Comparison of ENCODE assay signal across 17 cellular contexts in genomic region chr7:100793806-100794660, GRCh38. TPM values are rescaled to one million over a fixed set of nuclear protein-coding genes. Genes with fewer than 3 reads are reported as not detected.
DNase-seq lines count a peak whose midpoint lies in the region; ATAC-seq and TF ChIP-seq lines count a peak whose summit lies in the region.
"Had no signal": no experiment of that assay in that cellular context is flagged by ENCODE, and none has a peak within 500 bp of the region (broad histone marks: within the 10 kb centered on the region; RNA-seq: fewer than 3 reads in every experiment).

No MANE protein-coding gene starts in this region.

- intact Hi-C loops in left colon (cut with DNase I, micrococcal nuclease) = no loop called here

- H3K9me3 ChIP-seq in RWPE2 (ENCODE audit: severe bottlenecking) = no peaks in the 10 kb centered on the region
- H3K9me3 ChIP-seq: HAP-1, heart right ventricle had no signal

- H3K4me1 ChIP-seq in RWPE2 (ENCODE audit: insufficient read depth, poor library complexity, severe bottlenecking) = no peaks in the 10 kb centered on the region
- H3K4me1 ChIP-seq: HAP-1, heart right ventricle had no signal

- H3K27me3 ChIP-seq in RWPE2 (ENCODE audit: insufficient read depth, poor library complexity, severe bottlenecking) = no peaks in the 10 kb centered on the region

- no peak overlapping the region for H3K27ac ChIP-seq in RWPE2 (ENCODE audit: poor library complexity, severe bottlenecking)
- H3K27ac ChIP-seq: heart right ventricle had no signal

- DNase-seq in D341Med (ENCODE audit: low spot score) (peak; percentile 46), HT1080 (ENCODE audit: low read depth) (peak; percentile 58), RWPE2 (ENCODE audit: low spot score) (no peak), iris pigment epithelial cell (ENCODE audit: low read depth) (peak; percentile 37), left colon (no peak), anterior cingulate cortex (lab: John Stamatoyannopoulos, UW) (no peak)
- DNase-seq: activated CD4-positive, alpha-beta T cell treated with anti-CD3 and anti-CD28 coated beads, Interleukin-2, amount 10 ng/mL, durations not matched to agents 24 days and 14 days; activated gamma-delta T cell treated with Interleukin-2 at 50 U/mL for 16 hours; C1 segment of cervical spinal cord; heart right ventricle; NCI-H2029; small intestine; T-helper 17 cell had no signal

- H3K4me3 ChIP-seq in RWPE2 (ENCODE audit: severe bottlenecking) = no peak overlapping the region
- H3K4me3 ChIP-seq: HAP-1, heart right ventricle, lung had no signal

- ATAC-seq in RWPE2 (ENCODE audit: low read depth) (peak; percentile 42), HG03135 (IDR thresholded peaks at IDR 0.05; ENCODE audit: unreplicated experiment) (no peak), HG02763 (IDR thresholded peaks at IDR 0.05; ENCODE audit: unreplicated experiment) (no peak), left colon (no peak)
- ATAC-seq: T-helper 17 cell had no signal

- TF ChIP-seq CTCF in RWPE2 (IDR thresholded peaks at IDR 0.05; ENCODE audit: poor library complexity, severe bottlenecking) = no peak

- no peaks in the 10 kb centered on the region for H3K36me3 ChIP-seq in RWPE2 (ENCODE audit: low read depth)
- H3K36me3 ChIP-seq: HAP-1, heart right ventricle had no signal

RNA-seq across cellular contexts. Expression of gene EPHB4, which starts 33.3 kb away (rescaled TPM):
- 37.1 and 39.4 TPM in 2 replicates for total RNA-seq in HT1080 (2014; rRNA removed; shearing (Covaris generic))
- polyA plus RNA-seq in HT1080 (2015; cell fraction: cytosol; rRNA removed) = 15.9 and 16.2 TPM in 2 replicates
- polyA plus RNA-seq in HT1080 (2015; cell fraction: nucleus; rRNA removed) = 24.5 and 26.2 TPM in 2 replicates
- total RNA-seq in left colon = 10 to 100 TPM; 34.3 to 39.3 TPM

RNA-seq across cellular contexts. Expression of gene SLC12A9, which starts 58.5 kb away (rescaled TPM):
- total RNA-seq in HT1080 (2014; rRNA removed; shearing (Covaris generic)) = 19.9 and 27.4 TPM in 2 replicates
- polyA plus RNA-seq in HT1080 (2015; cell fraction: cytosol; rRNA removed) = 11.5 and 12.0 TPM in 2 replicates
- polyA plus RNA-seq in HT1080 (2015; cell fraction: nucleus; rRNA removed) = 45.7 and 48.0 TPM in 2 replicates
- total RNA-seq in left colon = 10 to 100 TPM; 31.0 to 33.6 TPM

Comparison
In these comparisons a context has a peak if more than half of its experiments do, and no peak if none do; other contexts are left out.
1. DNase-seq: peak in D341Med (single experiment), HT1080 (single experiment) and iris pigment epithelial cell (single experiment); none in RWPE2 (single experiment), left colon (0 of 2) and anterior cingulate cortex (0 of 58).